In genomic region chr20:46355778-46356177, GRCh38 we compare ENCODE assay signal across 21 cellular contexts. TPM values are rescaled to one million over a fixed set of nuclear protein-coding genes. Genes with fewer than 3 reads are reported as not detected.
DNase-seq lines count a peak whose midpoint lies in the region; ATAC-seq and TF ChIP-seq lines count a peak whose summit lies in the region.
"Had no signal": no experiment of that assay in that cellular context is flagged by ENCODE, and none has a peak within 500 bp of the region (broad histone marks: within the 10 kb centered on the region; RNA-seq: fewer than 3 reads in every experiment).

No MANE protein-coding gene starts in this region.

- peaks cover 21% of the 10 kb centered on the region; the same call in 1 of the 2 replicates for H4K20me1 ChIP-seq in IMR-90 (ENCODE audit: insufficient read depth, low read length)

- H3K36me3 ChIP-seq in IMR-90 (ENCODE audit: control insufficient read depth, insufficient read depth, low read length) (peaks cover 33% of the 10 kb centered on the region; the same call in 1 of the 2 replicates), adrenal gland (replicated peaks in 1 of 2) (no peaks in the 10 kb centered on the region)

- no peak overlapping the region for H4K91ac ChIP-seq in IMR-90 (ENCODE audit: insufficient read depth, low read depth, low read length)

- H3K36me3 Mint-ChIP-seq in natural killer cell (no peaks in the 10 kb centered on the region), MCF 10A (ENCODE audit: insufficient read depth, unreplicated experiment) (peaks cover 18% of the 10 kb centered on the region)

- no peak overlapping the region for H3K4me3 Mint-ChIP-seq in natural killer cell
- H3K4me3 Mint-ChIP-seq in MCF 10A (ENCODE audit: unreplicated experiment), result no peak overlapping the region
- H3K4me3 Mint-ChIP-seq: brain, CD14-positive monocyte, nephron had no signal

- TF ChIP-seq POLR2A in IMR-90 (IDR thresholded peaks at IDR 0.05; ENCODE audit: low read depth, low read length) (no peak), adrenal gland (IDR thresholded peaks at IDR 0.05) (no peak)

- H2BK5ac ChIP-seq in IMR-90 (ENCODE audit: low read depth, low read length, poor library complexity, severe bottlenecking), result no peak overlapping the region

- H3K23ac ChIP-seq in IMR-90 (ENCODE audit: low read depth, low read length), result no peak overlapping the region

- no peak overlapping the region for H4K8ac ChIP-seq in IMR-90 (ENCODE audit: low read depth in 2 of 2, low read length in 2 of 2)

- intact Hi-C loops in IMR-90 (cut with micrococcal nuclease), result no loop called here
- intact Hi-C loops in adrenal gland (cut with DNase I), result no loop called here
- intact Hi-C loops in natural killer cell (cut with micrococcal nuclease), result no loop called here
- intact Hi-C loops in MCF 10A (cut with micrococcal nuclease), result no loop called here

- in situ Hi-C loops in IMR-90 (cut with MboI; ENCODE audit: low sequenced_read_pairs), result no loop called here

- H3K4me3 ChIP-seq in IMR-90 (ENCODE audit: insufficient read depth, low read depth, low read length) (no peak overlapping the region), adrenal gland (no peak overlapping the region)
- H3K4me3 ChIP-seq: esophagus squamous epithelium, lung, stomach had no signal

- DNase-seq in NCI-H1417 (lab: John Stamatoyannopoulos, UW) (peak in 2 of 3 experiments; percentile 8 to 9), NCI-H1417 treated with DMSO at 0.1 percent for 48 hours (lab: John Stamatoyannopoulos, UW) (no peak), IMR-90 (no peak), adrenal gland (peak in 2 of 7 donors; percentile 42 to 47), natural killer cell (no peak), MCF 10A (ENCODE audit: unreplicated experiment) (no peak), RKO (ENCODE audit: low spot score) (no peak)
- DNase-seq: activated CD8-positive, alpha-beta memory T cell treated with anti-CD3 and anti-CD28 coated beads for 24 hours; activated effector memory CD4-positive, alpha-beta T cell treated with Interleukin-2 at 50 U/mL for 16 hours; esophagus squamous epithelium; Karpas-422; stimulated activated CD4-positive, alpha-beta T cell treated with anti-CD3 and anti-CD28 coated beads, Interleukin-12 subunit alpha, Interleukin-12 subunit beta, amount 100 ng/mL, for 4 hours; stomach; SW 1271 had no signal

- BruUV-seq in IMR-90 (replicated peaks; lab: Mats Ljungman, UMichigan) (no TSS peak), MCF 10A (replicated peaks; lab: Mats Ljungman, UMichigan) (no TSS peak)

- no peak overlapping the region for H3K9ac ChIP-seq in IMR-90 (ENCODE audit: low read depth, low read length)

- CTCF ChIA-PET in IMR-90 (lab: Yijun Ruan, JAX), result no interaction called here
- CTCF ChIA-PET in MCF 10A (lab: Yijun Ruan, JAX), result interaction anchor here (0.7 to 3.8 kb wide), 5 partner anchors 9 to 271 kb away, joined by 3 to 17 read pairs (median 4); no protein-coding TSS in a partner anchor

- no peak overlapping the region for H4K5ac ChIP-seq in IMR-90 (ENCODE audit: low read depth, low read length)

- TF ChIP-seq RAD21 in IMR-90 (IDR thresholded peaks at IDR 0.05; ENCODE audit: low read length), result no peak

- no peak overlapping the region for H2BK20ac ChIP-seq in IMR-90 (ENCODE audit: low read depth, low read length)

- H3K4ac ChIP-seq in IMR-90 (ENCODE audit: low read depth, low read length), result no peak overlapping the region

- no peak overlapping the region for H3K27ac ChIP-seq in IMR-90 (ENCODE audit: insufficient read depth, low read length)
- peak overlapping the region in 3 of 5 donors; percentile 13 to 84 (median 73) for H3K27ac ChIP-seq in adrenal gland
- H3K27ac ChIP-seq: 22Rv1 had no signal

- H3K27me3 Mint-ChIP-seq in natural killer cell (ENCODE audit: low read depth in 2 of 2) (no peaks in the 10 kb centered on the region), MCF 10A (ENCODE audit: insufficient read depth, unreplicated experiment) (no peaks in the 10 kb centered on the region)

- H3K27me3 ChIP-seq in IMR-90 (ENCODE audit: control insufficient read depth, insufficient read depth, low read length), result no peaks in the 10 kb centered on the region
- no peaks in the 10 kb centered on the region for H3K27me3 ChIP-seq in adrenal gland
- H3K27me3 ChIP-seq: esophagus squamous epithelium, stomach had no signal

- WGBS in IMR-90 (ENCODE audit: extremely low coverage in 2 of 2, insufficient read length in 1 of 2), 2 experiments, result 92% methylated on average over 2 of the region's 7 CpGs; no CpG with 5 or more reads in 1 of the 2 experiments
- WGBS in adrenal gland, 4 donors, result 28 to 54% (median 46%) methylated on average over 7 of the region's 7 CpGs

- H3K79me1 ChIP-seq in IMR-90 (ENCODE audit: low read depth in 1 of 2, low read length in 2 of 2), result peaks cover 3 to 31% of the 10 kb centered on the region in 2 experiments

- no peak overlapping the region for H2BK15ac ChIP-seq in IMR-90 (ENCODE audit: low read depth, low read length)

- H3K18ac ChIP-seq in IMR-90 (ENCODE audit: low read depth, low read length), result no peak overlapping the region

- TF ChIP-seq CTCF in IMR-90 (conservative IDR thresholded peaks at IDR 0.05; ENCODE audit: low read depth, low read length), result no peak
- no peak for TF ChIP-seq CTCF in adrenal gland (IDR thresholded peaks at IDR 0.05)
- no peak for TF ChIP-seq CTCF in natural killer cell (IDR thresholded peaks at IDR 0.05)
- no peak for TF ChIP-seq CTCF in MCF 10A (IDR thresholded peaks at IDR 0.05; ENCODE audit: unreplicated experiment)

- H2AK9ac ChIP-seq in IMR-90 (replicated peaks; ENCODE audit: low read depth, low read length, poor library complexity), result peak overlapping the region; percentile 43

- H3K9me3 ChIP-seq in IMR-90 (ENCODE audit: control insufficient read depth, insufficient read depth, low read length) (no peaks in the 10 kb centered on the region), adrenal gland (replicated peaks in 1 of 3) (no peaks in the 10 kb centered on the region)
- H3K9me3 ChIP-seq: esophagus squamous epithelium, stomach had no signal

- dilution Hi-C loops in IMR-90 (cut with HindIII; ENCODE audit: low sequenced_read_pairs, unreplicated experiment), result no loop called here

- POLR2A ChIA-PET in IMR-90 (lab: Charles Lee; ENCODE audit: unreplicated experiment), result no interaction called here
- POLR2A ChIA-PET in MCF 10A (lab: Yijun Ruan, JAX), result interaction anchor here (0.6 to 2.0 kb wide), 2 partner anchors 8 to 609 kb away, joined by 3 to 18 read pairs; no protein-coding TSS in a partner anchor

- H3K27ac Mint-ChIP-seq in natural killer cell (peak overlapping the region; percentile 41 to 73), MCF 10A (ENCODE audit: low read depth, unreplicated experiment) (no peak overlapping the region)
- H3K27ac Mint-ChIP-seq: nephron had no signal

- ATAC-seq in IMR-90 (ENCODE audit: low read depth) (no peak), natural killer cell (no peak), HG03342 (IDR thresholded peaks at IDR 0.05; ENCODE audit: unreplicated experiment) (no peak)
- ATAC-seq: HCT116 had no signal

- H3K9me1 ChIP-seq in IMR-90 (ENCODE audit: insufficient read depth, low read length), result 0 out of 2 replicates have a peak, but pooled peaks cover 3% of the 10 kb centered on the region

- no peak overlapping the region for H3K56ac ChIP-seq in IMR-90 (ENCODE audit: extremely low read depth, insufficient read depth, low read length)

- H2AK5ac ChIP-seq in IMR-90 (ENCODE audit: low read depth, low read length), result no peak overlapping the region

- H2BK120ac ChIP-seq in IMR-90 (ENCODE audit: low read depth, low read length), result no peak overlapping the region

- no peak overlapping the region for H3K14ac ChIP-seq in IMR-90 (replicated peaks; ENCODE audit: low read depth, low read length)

- H3K9me3 Mint-ChIP-seq in natural killer cell, result no peaks in the 10 kb centered on the region
- no peaks in the 10 kb centered on the region for H3K9me3 Mint-ChIP-seq in MCF 10A (ENCODE audit: unreplicated experiment)
- H3K9me3 Mint-ChIP-seq: nephron had no signal

- H3K4me2 ChIP-seq in IMR-90 (ENCODE audit: low read depth, low read length), result no peak overlapping the region

- H3K4me1 Mint-ChIP-seq in natural killer cell (peaks cover 34 to 60% of the 10 kb centered on the region in 2 donors), MCF 10A (ENCODE audit: insufficient read depth, unreplicated experiment) (peaks cover 14% of the 10 kb centered on the region)

- no peak overlapping the region for H2AFZ ChIP-seq in IMR-90 (replicated peaks; ENCODE audit: low read length, poor library complexity)

- H3K4me1 ChIP-seq in IMR-90 (ENCODE audit: control insufficient read depth, insufficient read depth, low read length) (peaks cover 4% of the 10 kb centered on the region), adrenal gland (replicated peaks in 1 of 2) (peaks cover 32 to 49% of the 10 kb centered on the region in 2 donors)

TF ChIP-seq in IMR-90, 13 proteins besides CTCF, POLR2A, EP300 and RAD21 (continues in another document):
- no peak for TF ChIP-seq RFX5 (IDR thresholded peaks at IDR 0.05; ENCODE audit: low read depth, low read length)
- no peak for TF ChIP-seq USF2 (IDR thresholded peaks at IDR 0.05; ENCODE audit: low read depth, low read length)
- no peak for TF ChIP-seq MAZ (IDR thresholded peaks at IDR 0.05; ENCODE audit: borderline replicate concordance, low read depth, low read length)
- TF ChIP-seq SMC3 (IDR thresholded peaks at IDR 0.05; ENCODE audit: low read depth, low read length), result no peak
- no peak for TF ChIP-seq RCOR1 (IDR thresholded peaks at IDR 0.05; ENCODE audit: insufficient replicate concordance, low read length)

RNA-seq across cellular contexts. Expression of gene CDH22, which starts 47.5 kb away (rescaled TPM):
- total RNA-seq in IMR-90 (2012; rRNA removed) (not detected in 2 replicates), adrenal gland (1 to 10 TPM in 2 of 8 donors, under 1 TPM in 2, not detected in 4; 0.19 to 2.9 (median 1.2) TPM), natural killer cell (not detected), MCF 10A (2022) (not detected in 2 replicates)
- polyA plus RNA-seq in IMR-90 (2012; rRNA removed) (not detected in 2 replicates), adrenal gland (1 to 10 TPM in 2 of 3 donors, under 1 TPM in 1; 0.77 to 2.3 (median 1.2) TPM)
- not detected in 2 replicates for polyA plus RNA-seq in IMR-90 (2012; cell fraction: cytosol; rRNA removed)
- polyA plus RNA-seq in IMR-90 (2012; cell fraction: nucleus; rRNA removed; ENCODE audit: low replicate concordance), result not detected in 2 replicates
- polyA plus RNA-seq: CD14-positive monocyte had no signal

RNA-seq across cellular contexts. Expression of gene ELMO2, which starts 50.6 kb away (rescaled TPM):
- total RNA-seq in IMR-90 (2012; rRNA removed) (45.0 and 52.7 TPM in 2 replicates), adrenal gland (10 to 100 TPM; 42.4 to 69.0 (median 52.2) TPM), natural killer cell (100 to 1,000 TPM; 108 to 156 (median 142) TPM), MCF 10A (2022) (21.1 and 31.7 TPM in 2 replicates)
- polyA plus RNA-seq in IMR-90 (2012; rRNA removed) (26.7 and 29.2 TPM in 2 replicates), adrenal gland (10 to 100 TPM; 36.2 to 55.1 (median 38.3) TPM)
- 16.9 and 22.6 TPM in 2 replicates for polyA plus RNA-seq in IMR-90 (2012; cell fraction: cytosol; rRNA removed)
- 35.8 and 45.2 TPM in 2 replicates for polyA plus RNA-seq in IMR-90 (2012; cell fraction: nucleus; rRNA removed; ENCODE audit: low replicate concordance)

Comparison
In these comparisons a context has a peak if more than half of its experiments do, and no peak if none do; other contexts are left out.
1. DNase-seq: peak in NCI-H1417 (2 of 3); none in NCI-H1417 treated with DMSO at 0.1 percent for 48 hours (single experiment), IMR-90 (single experiment), natural killer cell (single experiment), MCF 10A (single experiment) and RKO (single experiment).